26 cellular contexts compared by ENCODE assay signal in genomic region chr12:131424270-131424669, GRCh38.
"Had no signal": no experiment of that assay in that cellular context is flagged by ENCODE, and none has a peak within 500 bp of the region (broad histone marks: within the 10 kb centered on the region; RNA-seq: fewer than 3 reads in every experiment).

No MANE protein-coding gene starts in this region.

- H2AFZ ChIP-seq: hepatocyte had no signal

- H3K36me3 ChIP-seq: colonic mucosa, esophagus muscularis mucosa, esophagus squamous epithelium, gastrocnemius medialis, gastroesophageal sphincter, heart left ventricle, heart right ventricle had no signal

- H3K27me3 ChIP-seq: colonic mucosa, foreskin keratinocyte had no signal

- H3K79me2 ChIP-seq: hepatocyte had no signal

- H3K4me1 Mint-ChIP-seq: endodermal cell had no signal

- DNase-seq: colonic mucosa; cortex of kidney; dermis blood vessel endothelial cell; dorsolateral prefrontal cortex; effector CD4-positive, alpha-beta T cell; effector CD8-positive, alpha-beta T cell; effector memory CD4-positive, alpha-beta T cell; effector memory CD8-positive, alpha-beta T cell; endodermal cell; erythroblast; esophagus squamous epithelium; foreskin fibroblast; foreskin keratinocyte; foreskin melanocyte; gastrocnemius medialis; glutamatergic neuron; head of caudate nucleus; heart left ventricle; heart right ventricle had no signal

- H3K9me3 ChIP-seq: colonic mucosa, gastrocnemius medialis had no signal

- H3K4me3 Mint-ChIP-seq: dendritic cell treated with granulocyte-macrophage colony-stimulating factor and Interleukin-4, amounts not matched to agents 40 ng/mL and 50 ng/mL, for 4 days; effector memory CD8-positive, alpha-beta T cell; endodermal cell had no signal

- H3K4me2 ChIP-seq: hepatocyte had no signal

- H3K4me3 ChIP-seq: colonic mucosa, coronary artery, dorsolateral prefrontal cortex, esophagus muscularis mucosa, esophagus squamous epithelium, gastrocnemius medialis, gastroesophageal sphincter, heart left ventricle, heart right ventricle, hepatocyte had no signal

- H3K4me1 ChIP-seq: colonic mucosa, esophagus muscularis mucosa, esophagus squamous epithelium, foreskin keratinocyte, gastrocnemius medialis, heart left ventricle, heart right ventricle had no signal

- H3K27ac ChIP-seq: colonic mucosa, coronary artery, dorsolateral prefrontal cortex, epithelial cell of prostate, esophagus muscularis mucosa, esophagus squamous epithelium, foreskin keratinocyte, gastrocnemius medialis, gastroesophageal sphincter, heart left ventricle, heart right ventricle, hepatocyte had no signal

- H3K27ac Mint-ChIP-seq: dendritic cell treated with granulocyte-macrophage colony-stimulating factor and Interleukin-4, amounts not matched to agents 40 ng/mL and 50 ng/mL, for 4 days; effector memory CD8-positive, alpha-beta T cell; endodermal cell had no signal

- ATAC-seq: effector memory CD8-positive, alpha-beta T cell; esophagus mucosa; foreskin keratinocyte; gastrocnemius medialis; gastroesophageal sphincter; heart left ventricle; heart right ventricle had no signal
